In genomic region chr12:25186788-25187397, GRCh38 we compare ENCODE assay signal across 9 cellular contexts. TPM values are rescaled to one million over a fixed set of nuclear protein-coding genes. Genes with fewer than 3 reads are reported as not detected.
DNase-seq lines count a peak whose midpoint lies in the region; ATAC-seq lines count a peak whose summit lies in the region.
"Had no signal": no experiment of that assay in that cellular context is flagged by ENCODE, and none has a peak within 500 bp of the region (broad histone marks: within the 10 kb centered on the region; RNA-seq: fewer than 3 reads in every experiment).

No MANE protein-coding gene starts in this region.

- H3K27ac ChIP-seq in CD4-positive, alpha-beta memory T cell (ENCODE audit: low read depth, low read length) = peak overlapping the region; percentile 50

- no peaks in the 10 kb centered on the region for H3K36me3 ChIP-seq in CD4-positive, alpha-beta memory T cell (ENCODE audit: insufficient read depth, low read length)

- peak in 4 of 5 donors; percentile 24 to 41 (median 28) for DNase-seq in CD4-positive, alpha-beta memory T cell
- DNase-seq in astrocyte of the hippocampus (ENCODE audit: low read depth, low spot score) (peak; percentile 66), HuH-7.5 (ENCODE audit: low spot score) (no peak), iPS-NIHi7 (ENCODE audit: extremely low spot score) (no peak), NCI-H2081 treated with DMSO at 0.1 percent for 48 hours (lab: John Stamatoyannopoulos, UW) (no peak), NCI-H2227 treated with DMSO at 0.1 percent for 48 hours (lab: John Stamatoyannopoulos, UW) (no peak)
- DNase-seq: NCI-H1105 treated with DMSO at 0.1 percent for 48 hours had no signal

- peak overlapping the region; percentile 8 to 94 (median 85) for H3K27ac Mint-ChIP-seq in CD4-positive, alpha-beta memory T cell

- H3K9me3 Mint-ChIP-seq in CD4-positive, alpha-beta memory T cell = no peaks in the 10 kb centered on the region

- H3K27me3 Mint-ChIP-seq in CD4-positive, alpha-beta memory T cell = no peaks in the 10 kb centered on the region

- H3K4me1 ChIP-seq in CD4-positive, alpha-beta memory T cell (ENCODE audit: insufficient read depth, low read length) = peaks cover 16% of the 10 kb centered on the region

- H3K4me1 Mint-ChIP-seq in CD4-positive, alpha-beta memory T cell = peaks cover 8 to 16% (median 12%) of the 10 kb centered on the region in 4 donors

- peak overlapping the region; percentile 76 to 92 (median 86) for H3K4me3 Mint-ChIP-seq in CD4-positive, alpha-beta memory T cell

- ATAC-seq in GM19397 (IDR thresholded peaks at IDR 0.05; ENCODE audit: unreplicated experiment) (peak; percentile 76), HG03280 (IDR thresholded peaks at IDR 0.05; ENCODE audit: unreplicated experiment) (peak; percentile 88)

- no peaks in the 10 kb centered on the region for H3K36me3 Mint-ChIP-seq in CD4-positive, alpha-beta memory T cell

- POLR2A ChIA-PET in CD4-positive, alpha-beta memory T cell (lab: Charles Lee; ENCODE audit: partially characterized antibody) = interaction anchor here (1.1 to 1.9 kb wide), 4 partner anchors 8 to 198 kb away, joined by 3 to 8 read pairs (median 5); partner anchors contain the start of genes DNAI7, ETFRF1 and KRAS

- H3K27me3 ChIP-seq in CD4-positive, alpha-beta memory T cell (ENCODE audit: insufficient read depth, low read length) = no peaks in the 10 kb centered on the region

- H3K9me3 ChIP-seq in CD4-positive, alpha-beta memory T cell (ENCODE audit: control insufficient read depth in 1 of 2, low read length in 2 of 2) = no peaks in the 10 kb centered on the region

- peak overlapping the region; percentile 48 to 49 for H3K4me3 ChIP-seq in CD4-positive, alpha-beta memory T cell (ENCODE audit: low read length in 2 of 2)

- intact Hi-C loops in CD4-positive, alpha-beta memory T cell (cut with micrococcal nuclease) = loop anchor here (1.0 to 2.0 kb wide), 2 partner anchors 8 to 32 kb away; partner anchors contain the start of genes DNAI7 and ETFRF1

- CTCF ChIA-PET in CD4-positive, alpha-beta memory T cell (lab: Charles Lee; ENCODE audit: partially characterized antibody) = interaction anchor here (1.0 kb wide), 2 partner anchors 8 to 32 kb away, joined by 3 to 5 read pairs; partner anchors contain the start of genes DNAI7 and ETFRF1

RNA-seq across cellular contexts. Expression of gene DNAI7, which starts 8.1 kb away (rescaled TPM):
- under 1 TPM in 1 of 2 experiments, not detected in 1; 0.15 TPM for total RNA-seq in CD4-positive, alpha-beta memory T cell
- polyA plus RNA-seq in CD4-positive, alpha-beta memory T cell = under 1 TPM in 1 of 2 donors, not detected in 1; 0.07 TPM

RNA-seq across cellular contexts. Expression of gene ETFRF1, which starts 8.1 kb away (rescaled TPM):
- total RNA-seq in CD4-positive, alpha-beta memory T cell = 10 to 100 TPM; 22.1 to 23.0 TPM
- polyA plus RNA-seq in CD4-positive, alpha-beta memory T cell = 10 to 100 TPM; 30.8 to 56.5 TPM

Comparison
In these comparisons a context has a peak if more than half of its experiments do, and no peak if none do; other contexts are left out.
1. DNase-seq: peak in CD4-positive, alpha-beta memory T cell (4 of 5) and astrocyte of the hippocampus (single experiment); none in HuH-7.5 (single experiment), iPS-NIHi7 (single experiment), NCI-H2081 treated with DMSO at 0.1 percent for 48 hours (single experiment) and NCI-H2227 treated with DMSO at 0.1 percent for 48 hours (single experiment).